12 cellular contexts compared by ENCODE assay signal in genomic region chr5:134116291-134116690, GRCh38. TPM values are rescaled to one million over a fixed set of nuclear protein-coding genes. Genes with fewer than 3 reads are reported as not detected.
A peak's percentile ranks its signal among the peaks of the same experiment; 100 is the strongest.
DNase-seq lines count a peak whose midpoint lies in the region; ATAC-seq, FAIRE-seq and TF ChIP-seq lines count a peak whose summit lies in the region.
"Had no signal": no experiment of that assay in that cellular context is flagged by ENCODE, and none has a peak within 500 bp of the region (broad histone marks: within the 10 kb centered on the region; RNA-seq: fewer than 3 reads in every experiment).

No MANE protein-coding gene starts in this region.

- H3K79me2 ChIP-seq in HepG2 (ENCODE audit: insufficient read depth, low read length) = peaks cover 2% of the 10 kb centered on the region

- H3K4me1 Mint-ChIP-seq in activated T-helper 1 cell treated with anti-CD3 and anti-CD28 coated beads, Interleukin-12 subunit alpha, Interleukin-12 subunit beta, Interleukin-2, Interleukin-4 antibody, amounts not matched to agents 30 ng/mL and 10 ng/mL and 1 ng/mL, durations not matched to agents 14 hours and 24 hours and 36 hours (ENCODE audit: low read depth) = peaks cover 77% of the 10 kb centered on the region
- peaks cover 31% of the 10 kb centered on the region for H3K4me1 Mint-ChIP-seq in memory B cell

- H3K27me3 Mint-ChIP-seq in activated T-helper 1 cell treated with anti-CD3 and anti-CD28 coated beads, Interleukin-12 subunit alpha, Interleukin-12 subunit beta, Interleukin-2, Interleukin-4 antibody, amounts not matched to agents 30 ng/mL and 10 ng/mL and 1 ng/mL, durations not matched to agents 14 hours and 24 hours and 36 hours (ENCODE audit: insufficient read depth) = peaks cover 43% of the 10 kb centered on the region
- H3K27me3 Mint-ChIP-seq in memory B cell = no peaks in the 10 kb centered on the region

- 92% methylated on average over 10 of the region's 10 CpGs for WGBS in HepG2 (ENCODE audit: low lambda C conversion rate)
- WGBS in right lobe of liver (ENCODE audit: insufficient coverage, low coverage, low lambda C conversion rate, missing lambda C conversion rate) = 74% methylated on average over 9 of the region's 10 CpGs

- no peak for TF ChIP-seq CTCF in HepG2 (CRISPR knock-in tag; IDR thresholded peaks at IDR 0.05)
- no peak for TF ChIP-seq CTCF in right lobe of liver (IDR thresholded peaks at IDR 0.05)
- no peak for TF ChIP-seq CTCF in upper lobe of right lung (IDR thresholded peaks at IDR 0.05)

- no peak overlapping the region; the same call in 1 of the 2 replicates for H3K4me2 ChIP-seq in HepG2 (ENCODE audit: low read depth, low read length)

- CTCF ChIA-PET in HepG2 (lab: Yijun Ruan, JAX; ENCODE audit: low intra/inter-chr PET ratio, low total read pairs) = no interaction called here

- BruUV-seq in HepG2 (replicated peaks; lab: Mats Ljungman, UMichigan) = no TSS peak

- no peak for DNase-seq in HepG2 (ENCODE audit: low spot score)
- DNase-seq in right lobe of liver = no peak
- no peak for DNase-seq in activated T-helper 1 cell treated with anti-CD3 and anti-CD28 coated beads, Interleukin-12 subunit alpha, Interleukin-12 subunit beta, Interleukin-2, Interleukin-4 antibody, amounts not matched to agents 30 ng/mL and 10 ng/mL and 1 ng/mL, durations not matched to agents 14 hours and 24 hours and 36 hours (ENCODE audit: low spot score)
- DNase-seq in memory B cell (ENCODE audit: low spot score in 2 of 2) = no peak
- DNase-seq in upper lobe of right lung = no peak
- DNase-seq in nucleus accumbens (lab: John Stamatoyannopoulos, UW) = no peak
- DNase-seq in HCEC 1CT = no peak
- DNase-seq: NCI-H2171 treated with DMSO at 0.1 percent for 48 hours, psoas muscle had no signal

- H3K9ac ChIP-seq in HepG2 (ENCODE audit: insufficient read depth, low read depth, low read length) = 0 out of 2 replicates have a peak overlapping the region, but pooled peaks have one; percentile 21

- no peak overlapping the region for H3K4me3 ChIP-seq in HepG2 (replicated peaks in 1 of 3; ENCODE audit: insufficient read depth in 1 of 3, low read depth in 2 of 3, low read length in 3 of 3)
- no peak overlapping the region for H3K4me3 ChIP-seq in right lobe of liver
- H3K4me3 ChIP-seq in upper lobe of right lung = peak overlapping the region; percentile 58
- H3K4me3 ChIP-seq: psoas muscle had no signal

- H3K27me3 ChIP-seq in HepG2 (ENCODE audit: control insufficient read depth in 1 of 2, insufficient read depth in 2 of 2, low read length in 2 of 2) (peaks cover 0 to 18% of the 10 kb centered on the region in 2 experiments; a peak in 2 of 5 replicates), right lobe of liver (no peaks in the 10 kb centered on the region), upper lobe of right lung (peaks cover 12% of the 10 kb centered on the region)

- POLR2A ChIA-PET in HepG2 (lab: Yijun Ruan, JAX) = interaction anchor here (0.6 to 3.9 kb wide), 3 partner anchors 16 to 747 kb away, joined by 3 to 40 read pairs (median 3); no protein-coding TSS in a partner anchor

- no peak for TF ChIP-seq RAD21 in HepG2 (CRISPR knock-in tag; IDR thresholded peaks at IDR 0.05)

- H3K27ac ChIP-seq in HepG2 (ENCODE audit: extremely low read length, insufficient read depth, low read length) = no peak overlapping the region
- no peak overlapping the region for H3K27ac ChIP-seq in right lobe of liver
- no peak overlapping the region for H3K27ac ChIP-seq in upper lobe of right lung
- H3K27ac ChIP-seq: psoas muscle had no signal

- no peak for FAIRE-seq in HepG2 (lab: Jason Lieb, UNC)
- FAIRE-seq: H1 had no signal

- peak overlapping the region; percentile 54 for H3K27ac Mint-ChIP-seq in activated T-helper 1 cell treated with anti-CD3 and anti-CD28 coated beads, Interleukin-12 subunit alpha, Interleukin-12 subunit beta, Interleukin-2, Interleukin-4 antibody, amounts not matched to agents 30 ng/mL and 10 ng/mL and 1 ng/mL, durations not matched to agents 14 hours and 24 hours and 36 hours
- H3K27ac Mint-ChIP-seq in memory B cell = peak overlapping the region; percentile 74

- TF ChIP-seq EP300 in HepG2 (IDR thresholded peaks at IDR 0.05; ENCODE audit: low read depth in 2 of 2, low read length in 2 of 2) (no peak), HepG2 (CRISPR knock-in tag; IDR thresholded peaks at IDR 0.05; ENCODE audit: borderline replicate concordance) (no peak)

- intact Hi-C loops in HepG2 (cut with micrococcal nuclease; ENCODE audit: unreplicated experiment) (no loop called here), right lobe of liver (cut with DNase I) (no loop called here), upper lobe of right lung (cut with DNase I) (no loop called here)
- intact Hi-C loops in activated T-helper 1 cell treated with anti-CD3 and anti-CD28 coated beads, Interleukin-12 subunit alpha, Interleukin-12 subunit beta, Interleukin-2, Interleukin-4 antibody, amounts not matched to agents 30 ng/mL and 10 ng/mL and 1 ng/mL, durations not matched to agents 14 hours and 24 hours and 36 hours (cut with micrococcal nuclease) = no loop called here

- H3K4me1 ChIP-seq in HepG2 (ENCODE audit: insufficient read depth, low read length) = peaks cover 64% of the 10 kb centered on the region
- H3K4me1 ChIP-seq in right lobe of liver = peaks cover 0 to 8% (median 2%) of the 10 kb centered on the region in 4 donors
- peaks cover 17% of the 10 kb centered on the region for H3K4me1 ChIP-seq in upper lobe of right lung

- H3K9me3 Mint-ChIP-seq in activated T-helper 1 cell treated with anti-CD3 and anti-CD28 coated beads, Interleukin-12 subunit alpha, Interleukin-12 subunit beta, Interleukin-2, Interleukin-4 antibody, amounts not matched to agents 30 ng/mL and 10 ng/mL and 1 ng/mL, durations not matched to agents 14 hours and 24 hours and 36 hours = no peaks in the 10 kb centered on the region
- H3K9me3 Mint-ChIP-seq in memory B cell = no peaks in the 10 kb centered on the region

- no peak for TF ChIP-seq POLR2A in HepG2 (IDR thresholded peaks at IDR 0.05; ENCODE audit: insufficient read depth in 1 of 2, low read depth in 2 of 2, low read length in 2 of 2)
- no peak for TF ChIP-seq POLR2A in right lobe of liver (IDR thresholded peaks at IDR 0.05)

- H3K36me3 Mint-ChIP-seq in activated T-helper 1 cell treated with anti-CD3 and anti-CD28 coated beads, Interleukin-12 subunit alpha, Interleukin-12 subunit beta, Interleukin-2, Interleukin-4 antibody, amounts not matched to agents 30 ng/mL and 10 ng/mL and 1 ng/mL, durations not matched to agents 14 hours and 24 hours and 36 hours (ENCODE audit: low read depth) = peaks cover 39% of the 10 kb centered on the region
- peaks cover 7% of the 10 kb centered on the region for H3K36me3 Mint-ChIP-seq in memory B cell

- H3K9me3 ChIP-seq in HepG2 (ENCODE audit: low read length) (no peaks in the 10 kb centered on the region), right lobe of liver (no peaks in the 10 kb centered on the region), upper lobe of right lung (no peaks in the 10 kb centered on the region)
- H3K9me3 ChIP-seq: psoas muscle had no signal

- H3K36me3 ChIP-seq in HepG2 (replicated peaks in 1 of 2; ENCODE audit: control insufficient read depth in 1 of 2, insufficient read depth in 2 of 2, low read length in 2 of 2) = peaks cover 3 to 12% of the 10 kb centered on the region in 2 experiments; a peak in 3 of 5 replicates
- no peaks in the 10 kb centered on the region for H3K36me3 ChIP-seq in right lobe of liver
- H3K36me3 ChIP-seq in upper lobe of right lung = no peaks in the 10 kb centered on the region

- peak overlapping the region; percentile 82 for H3K4me3 Mint-ChIP-seq in activated T-helper 1 cell treated with anti-CD3 and anti-CD28 coated beads, Interleukin-12 subunit alpha, Interleukin-12 subunit beta, Interleukin-2, Interleukin-4 antibody, amounts not matched to agents 30 ng/mL and 10 ng/mL and 1 ng/mL, durations not matched to agents 14 hours and 24 hours and 36 hours
- peak overlapping the region; percentile 83 for H3K4me3 Mint-ChIP-seq in memory B cell

- ATAC-seq in HepG2 (no peak), right lobe of liver (no peak), memory B cell (ENCODE audit: low read depth) (no peak), upper lobe of right lung (no peak), GM19035 (IDR thresholded peaks at IDR 0.05; ENCODE audit: unreplicated experiment) (no peak)
- ATAC-seq: activated CD4-positive, CD25-positive, alpha-beta regulatory T cell treated with anti-CD3 and anti-CD28 coated beads, Interleukin-2, amount 50 U/mL, for 24 hours; psoas muscle had no signal

- H2AFZ ChIP-seq in HepG2 (ENCODE audit: low read length) = no peak overlapping the region

- in situ Hi-C loops in HepG2 (cut with HindIII; ENCODE audit: extremely low pct_ligation_motif_present, low pct_unique_long_range_greater_than_20kb) = no loop called here

- no peaks in the 10 kb centered on the region for H4K20me1 ChIP-seq in HepG2 (ENCODE audit: insufficient read depth, low read length)

RNA-seq across cellular contexts. Expression of gene TCF7, which starts 1.8 kb away (rescaled TPM):
- total RNA-seq in HepG2 (2016; rRNA removed; fragmentation: Illumina TruSeq; extraction: Trizol) (6.8 and 7.9 TPM in 2 replicates), right lobe of liver (1 to 10 TPM; 2.0 to 3.8 (median 2.7) TPM), upper lobe of right lung (7.0 TPM)
- 5.3 and 5.4 TPM in 2 replicates for total RNA-seq in HepG2 (2016; cell fraction: cytosol; rRNA removed; fragmentation: Illumina TruSeq; extraction: Trizol; ENCODE audit: low read depth)
- 7.1 and 8.8 TPM in 2 replicates for total RNA-seq in HepG2 (2016; cell fraction: insoluble cytoplasmic fraction; rRNA removed; fragmentation: Illumina TruSeq; extraction: Trizol)
- total RNA-seq in HepG2 (2016; cell fraction: membrane; rRNA removed; fragmentation: Illumina TruSeq; extraction: Trizol) = 15.7 and 15.8 TPM in 2 replicates
- 10.0 and 10.9 TPM in 2 replicates for total RNA-seq in HepG2 (2016; cell fraction: nucleus; rRNA removed; fragmentation: Illumina TruSeq; extraction: Trizol)
- polyA plus RNA-seq in HepG2 (2011; rRNA removed) = 6.3 and 9.0 TPM in 2 replicates
- 4.8 and 5.8 TPM in 2 replicates for polyA plus RNA-seq in HepG2 (2011; cell fraction: cytosol; rRNA removed)
- 7.5 and 7.7 TPM in 2 replicates for polyA plus RNA-seq in HepG2 (2011; cell fraction: nucleus; rRNA removed)
- 8.6 and 11.4 TPM in 2 replicates for polyA plus RNA-seq in HepG2 (2012)
- polyA plus RNA-seq in HepG2 (2016; cell fraction: cytosol; fragmentation: Illumina TruSeq; extraction: Trizol; ENCODE audit: low read depth) = 21.6 and 22.8 TPM in 2 replicates
- polyA plus RNA-seq in HepG2 (2016; cell fraction: insoluble cytoplasmic fraction; fragmentation: Illumina TruSeq; extraction: Trizol; ENCODE audit: low read depth) = 21.8 and 29.7 TPM in 2 replicates
- polyA plus RNA-seq in HepG2 (2016; cell fraction: membrane; fragmentation: Illumina TruSeq; extraction: Trizol; ENCODE audit: low read depth) = 44.0 and 50.2 TPM in 2 replicates
- polyA plus RNA-seq in HepG2 (2016; cell fraction: nucleus; fragmentation: Illumina TruSeq; extraction: Trizol; ENCODE audit: insufficient read depth, low read depth) = 25.7 and 28.7 TPM in 2 replicates
- polyA minus RNA-seq in HepG2 (2011; rRNA and poly(A)+ RNA removed; ENCODE audit: low replicate concordance) = 0.19 and 20.5 TPM in 2 replicates
- polyA minus RNA-seq in HepG2 (2011; cell fraction: cytosol; rRNA and poly(A)+ RNA removed) = 3.3 and 5.4 TPM in 2 replicates
- polyA minus RNA-seq in HepG2 (2011; cell fraction: nucleus; rRNA and poly(A)+ RNA removed) = 15.2 and 18.2 TPM in 2 replicates
- 76.3 and 77.2 TPM in 2 replicates for total RNA-seq in activated T-helper 1 cell treated with anti-CD3 and anti-CD28 coated beads, Interleukin-12 subunit alpha, Interleukin-12 subunit beta, Interleukin-2, Interleukin-4 antibody, amounts not matched to agents 30 ng/mL and 10 ng/mL and 1 ng/mL, durations not matched to agents 14 hours and 24 hours and 36 hours
